In the genomic region with DNA sequence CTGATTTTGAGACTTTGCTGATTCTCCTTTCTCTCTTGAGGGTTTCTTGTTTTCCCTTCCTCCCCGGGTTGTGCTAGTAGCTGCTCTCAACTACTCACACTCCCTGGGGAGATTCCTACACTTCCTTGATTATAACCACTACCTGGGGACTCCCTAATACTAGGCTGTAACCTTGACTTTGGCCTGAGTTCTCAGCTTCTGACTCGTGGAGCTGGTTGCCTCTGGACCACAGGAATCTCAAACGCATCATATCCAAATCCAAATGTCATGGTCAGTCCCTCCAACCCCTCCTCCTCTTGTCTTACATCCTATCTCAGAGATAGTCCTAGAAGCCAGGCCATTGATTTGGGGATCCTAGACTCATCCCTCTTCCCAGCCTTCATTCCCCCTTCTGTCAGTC, we compare ENCODE assay signal across 11 cellular contexts.
"Had no signal": no experiment of that assay in that cellular context is flagged by ENCODE, and none has a peak within 500 bp of the region (broad histone marks: within the 10 kb centered on the region; RNA-seq: fewer than 3 reads in every experiment).

No MANE protein-coding gene starts in this region.

- H3K27me3 Mint-ChIP-seq: naive B cell had no signal

- H3K4me1 ChIP-seq: thyroid gland, uterus had no signal

- H3K27me3 ChIP-seq: cardiac muscle cell, heart left ventricle, thyroid gland, uterus had no signal

- H3K9me3 Mint-ChIP-seq: naive B cell had no signal

- H3K4me3 ChIP-seq: cardiac muscle cell, heart left ventricle, left ventricle myocardium inferior, skin epidermis, thyroid gland, uterus had no signal

- H3K27ac ChIP-seq: heart left ventricle, thyroid gland, uterus had no signal

- H3K9me3 ChIP-seq: heart left ventricle, left ventricle myocardium inferior, thyroid gland, uterus had no signal

- H3K36me3 ChIP-seq: uterus had no signal

- DNase-seq: activated effector memory CD4-positive, alpha-beta T cell treated with anti-CD3 and anti-CD28 coated beads, Interleukin-2, amount 50 U/mL, for 16 hours; heart left ventricle; left ventricle myocardium inferior; naive B cell; posterior cingulate gyrus; stimulated activated CD4-positive, alpha-beta T cell treated with anti-CD3 and anti-CD28 coated beads, Interleukin-4, amount 100 ng/mL, for 4 hours; thyroid gland; uterus had no signal

- ATAC-seq: activated CD4-positive, CD25-positive, alpha-beta regulatory T cell treated with anti-CD3 and anti-CD28 coated beads, Interleukin-2, amount 50 U/mL, for 24 hours; heart left ventricle had no signal
